In genomic region chr1:204837440-204838084, GRCh38 we compare ENCODE assay signal across 8 cellular contexts. TPM values are rescaled to one million over a fixed set of nuclear protein-coding genes. Genes with fewer than 3 reads are reported as not detected.
DNase-seq lines count a peak whose midpoint lies in the region; ATAC-seq and TF ChIP-seq lines count a peak whose summit lies in the region.

No MANE protein-coding gene starts in this region.

- in situ Hi-C loops in Caki2 (cut with HindIII; ENCODE audit: low pct_unique_long_range_greater_than_20kb, low sequenced_read_pairs) (no loop called here), astrocyte of the cerebellum (cut with HindIII; ENCODE audit: low sequenced_read_pairs) (no loop called here)

- intact Hi-C loops in left colon (cut with DNase I, micrococcal nuclease): loop anchor here in 1 of 2 donors (10.0 kb wide), 1 partner anchor 97 kb away; no protein-coding TSS in a partner anchor

- ATAC-seq in left colon (peak; percentile 52), GM21515 (IDR thresholded peaks at IDR 0.05; ENCODE audit: unreplicated experiment) (no peak), GM18502 (IDR thresholded peaks at IDR 0.05; ENCODE audit: poor library complexity, unreplicated experiment) (no peak), GM21825 (IDR thresholded peaks at IDR 0.05; ENCODE audit: unreplicated experiment) (no peak), GM19463 (IDR thresholded peaks at IDR 0.05; ENCODE audit: unreplicated experiment) (no peak)

- TF ChIP-seq CTCF in astrocyte of the cerebellum (IDR thresholded peaks at IDR 0.05; ENCODE audit: low read depth, low read length, missing control alignments): peak; percentile 26

- DNase-seq in Caki2 (ENCODE audit: low read depth) (peak; percentile 52), LHCN-M2 (ENCODE audit: low read depth) (peak; percentile 43), astrocyte of the cerebellum (ENCODE audit: low read depth) (peak; percentile 49), left colon (peak in 1 of 2 donors; percentile 63)

- H3K4me3 ChIP-seq in astrocyte of the cerebellum (ENCODE audit: low read depth, low read length): no peak overlapping the region

RNA-seq across cellular contexts. Expression of gene NFASC, which starts 33.1 kb away (rescaled TPM):
- not detected in 2 replicates for total RNA-seq in Caki2 (2014; rRNA removed; shearing (Covaris generic); ENCODE audit: low replicate concordance)
- total RNA-seq in LHCN-M2 (2014; rRNA removed) (0.19 and 0.46 TPM in 2 replicates), left colon (10 to 100 TPM in 1 of 2 donors, 1 to 10 TPM in 1; 8.2 to 23.2 TPM)
- polyA plus RNA-seq in LHCN-M2 (2012): 1.3 TPM
